21 cellular contexts compared by ENCODE assay signal in genomic region chr14:104422301-104423223, GRCh38.
DNase-seq lines count a peak whose midpoint lies in the region; ATAC-seq and TF ChIP-seq lines count a peak whose summit lies in the region.
"Had no signal": no experiment of that assay in that cellular context is flagged by ENCODE, and none has a peak within 500 bp of the region (broad histone marks: within the 10 kb centered on the region; RNA-seq: fewer than 3 reads in every experiment).

No MANE protein-coding gene starts in this region.

- H3K27me3 Mint-ChIP-seq in glutamatergic neuron (ENCODE audit: unreplicated experiment), result peaks cover 8% of the 10 kb centered on the region
- H3K27me3 Mint-ChIP-seq: activated naive CD4-positive, alpha-beta T cell treated with anti-CD3 and anti-CD28 coated beads, Interleukin-2, amount 50 U/mL, for 24 hours had no signal

- DNase-seq in activated CD4-positive, CD25-positive, alpha-beta regulatory T cell treated with anti-CD3 and anti-CD28 coated beads, Interleukin-2, amount 50 U/mL, for 72 hours, result peak; percentile 20
- DNase-seq in activated CD4-positive, CD25-positive, alpha-beta regulatory T cell (lab: John Stamatoyannopoulos, UW), result no peak
- DNase-seq in NCI-H1694 (lab: John Stamatoyannopoulos, UW) (peak; percentile 92), glutamatergic neuron (no peak), sciatic nerve (ENCODE audit: low spot score) (peak; percentile 42)
- DNase-seq in stimulated activated CD8-positive, alpha-beta memory T cell treated with anti-CD3 and anti-CD28 coated beads, Interleukin-4, amount 100 ng/mL, for 48 hours, result no peak
- DNase-seq: activated T-cell treated with anti-CD3 and anti-CD28 coated beads, Interleukin-2, amount 50 U/mL, for 1 hour; CD8-positive, alpha-beta memory T cell; cortex of kidney; EL; foreskin melanocyte; NCI-H187; NCI-H510A; SHP77 treated with DMSO at 0.1 percent for 48 hours; stimulated activated CD4-positive, alpha-beta T cell treated with anti-CD3 and anti-CD28 coated beads, Interleukin-12 subunit alpha, Interleukin-12 subunit beta, amount 100 ng/mL, for 4 hours had no signal

- ATAC-seq in sciatic nerve (no peak), HG02884 (IDR thresholded peaks at IDR 0.05; ENCODE audit: unreplicated experiment) (no peak), GM19397 (IDR thresholded peaks at IDR 0.05; ENCODE audit: unreplicated experiment) (no peak)

- no peak overlapping the region for H3K27ac Mint-ChIP-seq in glutamatergic neuron (ENCODE audit: unreplicated experiment)
- H3K27ac Mint-ChIP-seq: activated naive CD4-positive, alpha-beta T cell treated with anti-CD3 and anti-CD28 coated beads, Interleukin-2, amount 50 U/mL, for 24 hours; progenitor cell of endocrine pancreas; stimulated activated memory B cell treated with anti-CD40 and anti-IgM and Interleukin-4, amounts not matched to agents 10 μg/mL and 1 μg/mL and 100 μg/mL, for 72 hours; T-helper 2 cell treated with Interferon-gamma antibody and Interleukin-4, amounts not matched to agents 5 μg/mL and 100 μg/mL, for 36 hours had no signal

- H3K36me3 Mint-ChIP-seq in glutamatergic neuron (ENCODE audit: unreplicated experiment), result no peaks in the 10 kb centered on the region
- H3K36me3 Mint-ChIP-seq: activated naive CD4-positive, alpha-beta T cell treated with anti-CD3 and anti-CD28 coated beads, Interleukin-2, amount 50 U/mL, for 24 hours; CD8-positive, alpha-beta memory T cell; stimulated activated memory B cell treated with anti-CD40 and anti-IgM and Interleukin-4, amounts not matched to agents 10 μg/mL and 1 μg/mL and 100 μg/mL, for 72 hours had no signal

- peaks cover 9% of the 10 kb centered on the region for H3K4me1 Mint-ChIP-seq in glutamatergic neuron (ENCODE audit: low read depth, unreplicated experiment)
- H3K4me1 Mint-ChIP-seq: activated naive CD4-positive, alpha-beta T cell treated with anti-CD3 and anti-CD28 coated beads, Interleukin-2, amount 50 U/mL, for 24 hours had no signal

- no peak for TF ChIP-seq CTCF in glutamatergic neuron (IDR thresholded peaks at IDR 0.05; ENCODE audit: partially characterized antibody, unreplicated experiment)

- no peaks in the 10 kb centered on the region for H3K9me3 Mint-ChIP-seq in glutamatergic neuron (ENCODE audit: unreplicated experiment)
- H3K9me3 Mint-ChIP-seq: activated naive CD4-positive, alpha-beta T cell treated with anti-CD3 and anti-CD28 coated beads, Interleukin-2, amount 50 U/mL, for 24 hours; CD8-positive, alpha-beta memory T cell; stimulated activated memory B cell treated with anti-CD40 and anti-IgM and Interleukin-4, amounts not matched to agents 10 μg/mL and 1 μg/mL and 100 μg/mL, for 72 hours; T-helper 2 cell treated with Interferon-gamma antibody and Interleukin-4, amounts not matched to agents 5 μg/mL and 100 μg/mL, for 36 hours had no signal

- H3K4me3 Mint-ChIP-seq in glutamatergic neuron (ENCODE audit: unreplicated experiment), result peak overlapping the region; percentile 20
- H3K4me3 Mint-ChIP-seq: activated naive CD4-positive, alpha-beta T cell treated with anti-CD3 and anti-CD28 coated beads, Interleukin-2, amount 50 U/mL, for 24 hours; CD8-positive, alpha-beta memory T cell; stimulated activated memory B cell treated with anti-CD40 and anti-IgM and Interleukin-4, amounts not matched to agents 10 μg/mL and 1 μg/mL and 100 μg/mL, for 72 hours; T-helper 2 cell treated with Interferon-gamma antibody and Interleukin-4, amounts not matched to agents 5 μg/mL and 100 μg/mL, for 36 hours had no signal

- intact Hi-C loops in sciatic nerve (cut with DNase I), result no loop called here

Comparison
In these comparisons a context has a peak if more than half of its experiments do, and no peak if none do; other contexts are left out.
1. DNase-seq: peak in activated CD4-positive, CD25-positive, alpha-beta regulatory T cell treated with anti-CD3 and anti-CD28 coated beads, Interleukin-2, amount 50 U/mL, for 72 hours (single experiment), NCI-H1694 (single experiment) and sciatic nerve (single experiment); none in activated CD4-positive, CD25-positive, alpha-beta regulatory T cell (0 of 4), glutamatergic neuron (single experiment) and stimulated activated CD8-positive, alpha-beta memory T cell treated with anti-CD3 and anti-CD28 coated beads, Interleukin-4, amount 100 ng/mL, for 48 hours (single experiment).